Comparison of ENCODE assay signal across 10 cellular contexts in the genomic region with DNA sequence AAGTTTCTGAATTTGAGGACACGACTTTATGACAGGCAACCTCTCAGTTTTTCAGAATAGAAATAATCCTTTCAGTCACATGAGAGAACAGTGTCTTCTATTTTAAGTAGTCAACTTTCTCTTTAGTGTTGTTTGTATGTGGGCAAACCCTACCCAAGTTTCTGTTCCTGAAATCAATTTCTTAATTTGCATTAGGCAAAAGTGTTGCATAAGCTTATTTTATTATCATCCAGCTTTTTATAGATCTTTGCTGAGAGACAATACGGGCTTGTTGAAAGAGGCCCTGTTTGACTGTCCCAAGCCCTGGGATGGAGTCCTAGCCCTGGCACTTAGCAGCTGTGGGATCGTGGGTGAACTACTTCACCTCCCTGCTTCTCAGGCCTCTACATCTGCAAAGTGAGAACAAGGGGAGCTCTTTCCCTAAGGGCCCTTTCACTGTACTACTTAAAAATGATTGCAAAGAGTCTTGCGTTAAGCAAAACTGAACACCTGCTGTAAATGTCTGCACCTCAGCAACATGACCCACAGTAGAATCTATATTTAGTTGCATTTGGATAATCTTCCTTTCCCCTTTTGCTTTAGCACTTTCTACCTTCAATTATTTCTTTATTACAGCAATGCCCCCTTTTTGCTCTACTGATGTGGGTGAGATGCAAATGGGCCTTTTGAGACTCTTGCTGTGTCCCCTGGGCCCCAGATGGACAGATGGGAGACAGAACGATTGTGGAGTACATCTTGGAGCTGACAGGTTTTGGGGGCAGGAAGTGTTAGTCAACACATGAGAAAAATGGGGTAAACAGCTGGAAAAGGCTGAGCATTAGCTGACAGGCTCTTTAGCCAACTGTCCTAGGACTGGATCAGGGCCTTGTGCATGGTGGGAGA. TPM values are rescaled to one million over a fixed set of nuclear protein-coding genes. Genes with fewer than 3 reads are reported as not detected.
DNase-seq lines count a peak whose midpoint lies in the region; ATAC-seq and TF ChIP-seq lines count a peak whose summit lies in the region.
"Had no signal": no experiment of that assay in that cellular context is flagged by ENCODE, and none has a peak within 500 bp of the region (broad histone marks: within the 10 kb centered on the region; RNA-seq: fewer than 3 reads in every experiment).

No MANE protein-coding gene starts in this region.

- WGBS in mesendoderm (ENCODE audit: extremely low coverage, insufficient coverage, low lambda C conversion rate), result no CpG with 5 or more reads among the region's 5 CpGs

- H3K56ac ChIP-seq in mesendoderm (ENCODE audit: low read length), result no peak overlapping the region

- no peak overlapping the region for H4K5ac ChIP-seq in mesendoderm (ENCODE audit: low read length)

- peak; percentile 91 for DNase-seq in SIG-M5 treated with dmso at 0.1 percent for 504 hours (lab: John Stamatoyannopoulos, UW; ENCODE audit: unreplicated experiment)
- DNase-seq in HEK293T (ENCODE audit: extremely low spot score), result no peak
- no peak for DNase-seq in activated T-cell treated with anti-CD3 and anti-CD28 coated beads for 4 hours
- no peak for DNase-seq in KG1 (lab: John Stamatoyannopoulos, UW)
- no peak for DNase-seq in mesendoderm
- DNase-seq: DND-41 had no signal

- H3K9ac ChIP-seq in mesendoderm (ENCODE audit: low read length), result no peak overlapping the region

- H2BK15ac ChIP-seq in mesendoderm (replicated peaks; ENCODE audit: low read depth), result no peak overlapping the region

- no peak overlapping the region for H3K27ac ChIP-seq in mesendoderm (ENCODE audit: low read depth, low read length)
- H3K27ac ChIP-seq: SK-N-MC had no signal

- no peak overlapping the region for H3K18ac ChIP-seq in mesendoderm (ENCODE audit: low read length)

- H3K23ac ChIP-seq in mesendoderm (ENCODE audit: low read length), result no peak overlapping the region

- CTCF ChIA-PET in HEK293T (lab: Yijun Ruan, JAX), result interaction anchor here (0.9 kb wide), 1 partner anchor 13 kb away, joined by 3 read pairs; no protein-coding TSS in a partner anchor

- no peak overlapping the region for H3K4me3 ChIP-seq in mesendoderm (ENCODE audit: low read length)
- H3K4me3 ChIP-seq: SK-N-MC had no signal

- no peak overlapping the region for H3K4me2 ChIP-seq in mesendoderm (ENCODE audit: low read length)

- no peak overlapping the region for H2BK120ac ChIP-seq in mesendoderm (ENCODE audit: low read depth, low read length)

- H2AK5ac ChIP-seq in mesendoderm (ENCODE audit: low read length), result no peak overlapping the region

- no peak overlapping the region for H2BK5ac ChIP-seq in mesendoderm (ENCODE audit: low read length)

- no peaks in the 10 kb centered on the region for H3K79me2 ChIP-seq in mesendoderm (ENCODE audit: control insufficient read depth, insufficient read depth, low read length)

- no peak overlapping the region for H3K4ac ChIP-seq in mesendoderm (ENCODE audit: low read depth, low read length)

- H3K4me1 ChIP-seq in mesendoderm (ENCODE audit: control insufficient read depth, low read depth, low read length), result no peaks in the 10 kb centered on the region

- H4K8ac ChIP-seq in mesendoderm (ENCODE audit: low read depth, low read length), result no peak overlapping the region

- POLR2A ChIA-PET in HEK293T (lab: Yijun Ruan, JAX), result no interaction called here

- H3K36me3 ChIP-seq in mesendoderm (ENCODE audit: control insufficient read depth, insufficient read depth, low read length), result no peaks in the 10 kb centered on the region

- peak; percentile 92 for ATAC-seq in GM18502 (IDR thresholded peaks at IDR 0.05; ENCODE audit: poor library complexity, unreplicated experiment)
- peak; percentile 87 for ATAC-seq in GM21447 (IDR thresholded peaks at IDR 0.05; ENCODE audit: unreplicated experiment)
- peak; percentile 95 for ATAC-seq in HG03175 (IDR thresholded peaks at IDR 0.05; ENCODE audit: unreplicated experiment)

- H3K27me3 ChIP-seq in mesendoderm (ENCODE audit: insufficient read depth, low read length, poor library complexity), result no peaks in the 10 kb centered on the region

- no peaks in the 10 kb centered on the region for H3K79me1 ChIP-seq in mesendoderm (ENCODE audit: low read length)

TF ChIP-seq in HEK293T, 16 proteins besides CTCF, POLR2A, EP300 and RAD21:
- TF ChIP-seq LEF1 (IDR thresholded peaks at IDR 0.05; ENCODE audit: borderline replicate concordance) (no peak), BHLHE40 (IDR thresholded peaks at IDR 0.05; ENCODE audit: borderline replicate concordance) (no peak), SP1 (IDR thresholded peaks at IDR 0.05) (no peak), HDGF (IDR thresholded peaks at IDR 0.05; ENCODE audit: borderline replicate concordance) (no peak), FOXA1 (IDR thresholded peaks at IDR 0.05) (no peak), SUZ12 (IDR thresholded peaks at IDR 0.05) (no peak), FOXM1 (IDR thresholded peaks at IDR 0.05; ENCODE audit: borderline replicate concordance) (no peak), ZNF384 (IDR thresholded peaks at IDR 0.05) (no peak), ARNT (IDR thresholded peaks at IDR 0.05) (no peak), TARDBP (IDR thresholded peaks at IDR 0.05) (no peak), CTBP1 (IDR thresholded peaks at IDR 0.05; ENCODE audit: borderline replicate concordance) (no peak), ELF4 (IDR thresholded peaks at IDR 0.05) (no peak), L3MBTL2 (conservative IDR thresholded peaks at IDR 0.05) (no peak), FOXK2 (IDR thresholded peaks at IDR 0.05) (no peak), NFRKB (IDR thresholded peaks at IDR 0.05) (no peak)
- TF ChIP-seq, protein P1, sequence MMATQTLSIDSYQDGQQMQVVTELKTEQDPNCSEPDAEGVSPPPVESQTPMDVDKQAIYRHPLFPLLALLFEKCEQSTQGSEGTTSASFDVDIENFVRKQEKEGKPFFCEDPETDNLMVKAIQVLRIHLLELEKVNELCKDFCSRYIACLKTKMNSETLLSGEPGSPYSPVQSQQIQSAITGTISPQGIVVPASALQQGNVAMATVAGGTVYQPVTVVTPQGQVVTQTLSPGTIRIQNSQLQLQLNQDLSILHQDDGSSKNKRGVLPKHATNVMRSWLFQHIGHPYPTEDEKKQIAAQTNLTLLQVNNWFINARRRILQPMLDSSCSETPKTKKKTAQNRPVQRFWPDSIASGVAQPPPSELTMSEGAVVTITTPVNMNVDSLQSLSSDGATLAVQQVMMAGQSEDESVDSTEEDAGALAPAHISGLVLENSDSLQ (IDR thresholded peaks at IDR 0.05), result no peak

RNA-seq across cellular contexts. Expression of a gene that starts 41.0 kb away (rescaled TPM):
- polyA plus RNA-seq in mesendoderm (2013, experiment 1 of 2), result 40.1 TPM
- 39.8 TPM for polyA plus RNA-seq in mesendoderm (2013, experiment 2 of 2)
